ENCODE assay signal across 8 cellular contexts in genomic region chr2:29921560-29921915, GRCh38. TPM values are rescaled to one million over a fixed set of nuclear protein-coding genes. Genes with fewer than 3 reads are reported as not detected.
DNase-seq lines count a peak whose midpoint lies in the region; TF ChIP-seq lines count a peak whose summit lies in the region.

ALK (minus strand) TSS chr2:29921586; CDS start chr2:29920659, 927 bp downstream.

- H3K4me3 ChIP-seq in epithelial cell of proximal tubule (ENCODE audit: low read depth, low read length) = peak within 1 kb of the TSS; percentile 37

- H3K27me3 Mint-ChIP-seq in HFFc6 (ENCODE audit: insufficient read depth) = peaks cover 13% of the 10 kb centered on the region

- H3K4me1 Mint-ChIP-seq in HFFc6 (ENCODE audit: low read depth) = no peaks in the 10 kb centered on the region

- H3K36me3 Mint-ChIP-seq in HFFc6 (ENCODE audit: low read depth) = no peaks in the 10 kb centered on the region

- no peak within 1 kb of the TSS for H3K27ac Mint-ChIP-seq in HFFc6

- TF ChIP-seq CTCF in AG09319 (IDR thresholded peaks at IDR 0.05; ENCODE audit: low read depth, low read length) (no peak), HFFc6 (IDR thresholded peaks at IDR 0.05) (no peak), epithelial cell of proximal tubule (conservative IDR thresholded peaks at IDR 0.05; ENCODE audit: low read depth, low read length) (no peak)

- H3K9me3 Mint-ChIP-seq in HFFc6 = no peaks in the 10 kb centered on the region

- DNase-seq in AG09319 (ENCODE audit: extremely low read depth, low read depth) (peak; percentile 50), HFFc6 (peak; percentile 55), NCI-H69 (lab: John Stamatoyannopoulos, UW) (peak; percentile 94), activated T-cell treated with anti-CD3 and anti-CD28 coated beads for 24 hours (ENCODE audit: low read depth) (peak; percentile 59), epithelial cell of proximal tubule (ENCODE audit: low read depth) (no peak), middle frontal gyrus (ENCODE audit: extremely low spot score, low spot score) (peak; percentile 78), AML-193 (lab: John Stamatoyannopoulos, UW) (no peak)
- peak; percentile 5 to 13 for DNase-seq in stimulated activated CD8-positive, alpha-beta memory T cell treated with anti-CD3 and anti-CD28 coated beads, Interleukin-7, amount 100 ng/mL, for 1 hour (ENCODE audit: low read depth in 2 of 2)

- peak within 1 kb of the TSS; percentile 7; the same call in 1 of the 2 replicates for H3K4me3 Mint-ChIP-seq in HFFc6

RNA-seq across cellular contexts. Expression of gene ALK, which starts in this region (rescaled TPM):
- total RNA-seq in HFFc6 (2021; fragmentation: NEBNext Ultra II Directional; extraction: Animal tissue kit (Norgen Biotek cat#: 25700)) = not detected
- under 0.01 TPM in 1 of 2 replicates, not detected in the other for total RNA-seq in epithelial cell of proximal tubule

Comparison
In these comparisons a context has a peak if more than half of its experiments do, and no peak if none do; other contexts are left out.
1. Peak in DNase-seq in HFFc6; RNA of the gene not detected or under 1 TPM.
2. DNase-seq: peak in AG09319 (single experiment), NCI-H69 (single experiment), activated T-cell treated with anti-CD3 and anti-CD28 coated beads for 24 hours (single experiment), middle frontal gyrus (single experiment) and stimulated activated CD8-positive, alpha-beta memory T cell treated with anti-CD3 and anti-CD28 coated beads, Interleukin-7, amount 100 ng/mL, for 1 hour (2 of 2); none in epithelial cell of proximal tubule (single experiment) and AML-193 (0 of 2).